ENCODE assay signal across 8 cellular contexts in the genomic region with DNA sequence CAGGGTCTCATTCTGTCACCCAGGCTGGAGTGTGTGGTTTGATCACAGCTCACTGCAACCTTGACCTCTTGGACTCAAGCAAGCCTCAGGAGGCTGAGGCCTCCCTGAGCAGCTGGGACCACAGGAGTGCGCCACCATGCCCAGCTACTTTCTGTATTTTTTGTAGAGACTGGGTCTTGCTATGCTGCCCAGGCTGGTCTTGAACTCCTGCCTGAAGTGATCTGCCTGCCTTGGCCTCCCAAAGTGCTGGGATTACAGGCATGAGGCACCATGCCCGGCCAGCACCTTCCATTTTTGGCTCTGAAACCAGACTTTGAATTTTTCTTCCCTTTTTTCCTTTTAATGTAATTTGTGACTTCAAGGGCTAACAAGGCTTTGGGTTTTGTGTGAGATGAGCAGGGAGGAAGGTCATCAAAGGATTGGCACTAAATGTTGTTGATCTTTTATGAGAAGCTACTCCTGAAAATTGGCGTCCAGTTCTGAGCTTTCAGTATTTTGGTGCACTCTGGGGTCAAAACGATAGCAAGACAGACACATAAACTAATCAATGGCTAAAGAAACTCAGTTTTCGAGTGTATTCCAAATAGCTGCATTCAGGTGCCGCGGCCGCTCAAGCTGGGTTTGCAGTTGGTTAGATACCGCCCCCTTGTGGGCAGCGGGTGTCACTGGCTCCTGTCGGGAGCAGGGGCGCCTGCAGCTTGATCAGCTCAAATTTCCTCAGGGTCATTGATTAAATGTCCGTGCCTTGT. TPM values are rescaled to one million over a fixed set of nuclear protein-coding genes. Genes with fewer than 3 reads are reported as not detected.
DNase-seq lines count a peak whose midpoint lies in the region; ATAC-seq and TF ChIP-seq lines count a peak whose summit lies in the region.

No MANE protein-coding gene starts in this region.

- H3K4me1 ChIP-seq in CD4-positive, alpha-beta memory T cell (ENCODE audit: insufficient read depth, low read length): no peaks in the 10 kb centered on the region
- peaks cover 0 to 8% (median 0%) of the 10 kb centered on the region in 3 donors for H3K4me1 ChIP-seq in esophagus squamous epithelium

- H3K4me3 ChIP-seq in CD4-positive, alpha-beta memory T cell (ENCODE audit: low read length in 2 of 2): no peak overlapping the region
- no peak overlapping the region for H3K4me3 ChIP-seq in esophagus squamous epithelium

- WGBS in esophagus squamous epithelium, 2 donors: 8 to 9% methylated on average over 12 to 13 of the region's 13 CpGs

- no peaks in the 10 kb centered on the region for H3K9me3 Mint-ChIP-seq in CD4-positive, alpha-beta memory T cell
- no peaks in the 10 kb centered on the region for H3K9me3 Mint-ChIP-seq in natural killer cell treated with Interleukin-12 subunit alpha and Interleukin-12 subunit beta and Interleukin-15 and Interleukin-18, amount 100 ng/mL, for 72 hours
- H3K9me3 Mint-ChIP-seq in stimulated activated naive B cell treated with anti-CD40 and anti-IgM and Interleukin-4, amounts not matched to agents 10 μg/mL and 1 μg/mL and 100 μg/mL, for 72 hours: no peaks in the 10 kb centered on the region

- no peaks in the 10 kb centered on the region for H3K36me3 Mint-ChIP-seq in CD4-positive, alpha-beta memory T cell
- H3K36me3 Mint-ChIP-seq in natural killer cell treated with Interleukin-12 subunit alpha and Interleukin-12 subunit beta and Interleukin-15 and Interleukin-18, amount 100 ng/mL, for 72 hours: no peaks in the 10 kb centered on the region
- no peaks in the 10 kb centered on the region for H3K36me3 Mint-ChIP-seq in stimulated activated naive B cell treated with anti-CD40 and anti-IgM and Interleukin-4, amounts not matched to agents 10 μg/mL and 1 μg/mL and 100 μg/mL, for 72 hours

- intact Hi-C loops in CD4-positive, alpha-beta memory T cell (cut with micrococcal nuclease): loop anchor here (1.0 kb wide), 4 partner anchors 136 to 384 kb away; no protein-coding TSS in a partner anchor
- intact Hi-C loops in esophagus squamous epithelium (cut with DNase I): loop anchor here (5.0 to 10.0 kb wide), 2 partner anchors 82 to 135 kb away; no protein-coding TSS in a partner anchor

- TF ChIP-seq POLR2A in esophagus squamous epithelium (IDR thresholded peaks at IDR 0.05): no peak

- H3K4me3 Mint-ChIP-seq in CD4-positive, alpha-beta memory T cell: peak overlapping the region in 5 of 8 donors; percentile 27 to 60 (median 36)
- H3K4me3 Mint-ChIP-seq in natural killer cell treated with Interleukin-12 subunit alpha and Interleukin-12 subunit beta and Interleukin-15 and Interleukin-18, amount 100 ng/mL, for 72 hours: no peak overlapping the region
- H3K4me3 Mint-ChIP-seq in stimulated activated naive B cell treated with anti-CD40 and anti-IgM and Interleukin-4, amounts not matched to agents 10 μg/mL and 1 μg/mL and 100 μg/mL, for 72 hours: no peak overlapping the region

- no peak overlapping the region for H3K27ac ChIP-seq in CD4-positive, alpha-beta memory T cell (ENCODE audit: low read depth, low read length)
- no peak overlapping the region for H3K27ac ChIP-seq in esophagus squamous epithelium

- H3K27me3 Mint-ChIP-seq in CD4-positive, alpha-beta memory T cell: peaks cover 13 to 16% of the 10 kb centered on the region in 2 donors
- H3K27me3 Mint-ChIP-seq in natural killer cell treated with Interleukin-12 subunit alpha and Interleukin-12 subunit beta and Interleukin-15 and Interleukin-18, amount 100 ng/mL, for 72 hours: peaks cover 24 to 31% of the 10 kb centered on the region in 2 donors
- H3K27me3 Mint-ChIP-seq in stimulated activated naive B cell treated with anti-CD40 and anti-IgM and Interleukin-4, amounts not matched to agents 10 μg/mL and 1 μg/mL and 100 μg/mL, for 72 hours: peaks cover 5 to 11% of the 10 kb centered on the region in 2 donors

- DNase-seq in CD4-positive, alpha-beta memory T cell: peak; percentile 70 to 78 (median 77)
- DNase-seq in HT1080 (ENCODE audit: low read depth) (peak; percentile 71), OCI-M1 (lab: John Stamatoyannopoulos, UW) (peak; percentile 86), activated T-cell treated with anti-CD3 and anti-CD28 coated beads for 48 hours (ENCODE audit: low read depth) (peak; percentile 73), esophagus squamous epithelium (lab: John Stamatoyannopoulos, UW) (no peak)
- DNase-seq in natural killer cell treated with Interleukin-12 subunit alpha and Interleukin-12 subunit beta and Interleukin-15 and Interleukin-18, amount 100 ng/mL, for 72 hours (ENCODE audit: low spot score): peak; percentile 79
- DNase-seq in stimulated activated naive B cell treated with anti-CD40 and anti-IgM and Interleukin-4, amounts not matched to agents 10 μg/mL and 1 μg/mL and 100 μg/mL, for 72 hours: peak; percentile 52

- no peaks in the 10 kb centered on the region for H3K9me3 ChIP-seq in CD4-positive, alpha-beta memory T cell (ENCODE audit: control insufficient read depth in 1 of 2, low read length in 2 of 2)
- no peaks in the 10 kb centered on the region for H3K9me3 ChIP-seq in esophagus squamous epithelium

- POLR2A ChIA-PET in CD4-positive, alpha-beta memory T cell (lab: Charles Lee; ENCODE audit: partially characterized antibody): interaction anchor here (0.7 to 1.8 kb wide), 7 partner anchors 26 to 193 kb away, joined by 3 to 5 read pairs (median 3); a partner anchor contains a TSS

- no peaks in the 10 kb centered on the region for H3K27me3 ChIP-seq in CD4-positive, alpha-beta memory T cell (ENCODE audit: insufficient read depth, low read length)
- peaks cover 0 to 3% (median 0%) of the 10 kb centered on the region in 4 donors for H3K27me3 ChIP-seq in esophagus squamous epithelium

- peaks cover 3 to 7% (median 4%) of the 10 kb centered on the region in 4 donors for H3K4me1 Mint-ChIP-seq in CD4-positive, alpha-beta memory T cell
- peaks cover 6 to 7% of the 10 kb centered on the region in 2 donors for H3K4me1 Mint-ChIP-seq in natural killer cell treated with Interleukin-12 subunit alpha and Interleukin-12 subunit beta and Interleukin-15 and Interleukin-18, amount 100 ng/mL, for 72 hours (ENCODE audit: low read depth in 2 of 2)
- H3K4me1 Mint-ChIP-seq in stimulated activated naive B cell treated with anti-CD40 and anti-IgM and Interleukin-4, amounts not matched to agents 10 μg/mL and 1 μg/mL and 100 μg/mL, for 72 hours: peaks cover 2 to 8% of the 10 kb centered on the region in 2 donors

- CTCF ChIA-PET in CD4-positive, alpha-beta memory T cell (lab: Charles Lee; ENCODE audit: partially characterized antibody): interaction anchor here (0.7 to 5.2 kb wide), 49 partner anchors 9 to 383 kb away, joined by 3 to 253 read pairs (median 5); a partner anchor contains a TSS

- ATAC-seq in GM19455 (IDR thresholded peaks at IDR 0.05; ENCODE audit: unreplicated experiment): peak; percentile 86
- peak; percentile 83 to 84 for ATAC-seq in natural killer cell treated with Interleukin-12 subunit alpha and Interleukin-12 subunit beta and Interleukin-15 and Interleukin-18, amount 100 ng/mL, for 72 hours
- ATAC-seq in stimulated activated naive B cell treated with anti-CD40 and anti-IgM and Interleukin-4, amounts not matched to agents 10 μg/mL and 1 μg/mL and 100 μg/mL, for 72 hours (replicated peaks): peak; percentile 86 to 87

- no peak overlapping the region for H3K27ac Mint-ChIP-seq in CD4-positive, alpha-beta memory T cell
- no peak overlapping the region for H3K27ac Mint-ChIP-seq in natural killer cell treated with Interleukin-12 subunit alpha and Interleukin-12 subunit beta and Interleukin-15 and Interleukin-18, amount 100 ng/mL, for 72 hours
- H3K27ac Mint-ChIP-seq in stimulated activated naive B cell treated with anti-CD40 and anti-IgM and Interleukin-4, amounts not matched to agents 10 μg/mL and 1 μg/mL and 100 μg/mL, for 72 hours: no peak overlapping the region

- TF ChIP-seq CTCF in esophagus squamous epithelium (IDR thresholded peaks at IDR 0.05): peak; percentile 91 to 98 (median 94)

- no peaks in the 10 kb centered on the region for H3K36me3 ChIP-seq in CD4-positive, alpha-beta memory T cell (ENCODE audit: insufficient read depth, low read length)
- H3K36me3 ChIP-seq in esophagus squamous epithelium: no peaks in the 10 kb centered on the region

RNA-seq across cellular contexts. Expression of a gene that starts 51.9 kb away (rescaled TPM):
- total RNA-seq in CD4-positive, alpha-beta memory T cell: under 1 TPM; 0.50 to 0.55 TPM
- under 1 TPM; 0.41 to 0.97 TPM for polyA plus RNA-seq in CD4-positive, alpha-beta memory T cell
- 16.6 and 17.7 TPM in 2 replicates for total RNA-seq in HT1080 (2014; rRNA removed; shearing (Covaris generic))
- 52.8 and 53.8 TPM in 2 replicates for polyA plus RNA-seq in HT1080 (2015; cell fraction: cytosol; rRNA removed)
- polyA plus RNA-seq in HT1080 (2015; cell fraction: nucleus; rRNA removed): 42.1 and 45.2 TPM in 2 replicates
- total RNA-seq in esophagus squamous epithelium: 10 to 100 TPM in 2 of 4 donors, 1 to 10 TPM in 2; 4.8 to 47.9 (median 15.2) TPM
- total RNA-seq in natural killer cell treated with Interleukin-12 subunit alpha and Interleukin-12 subunit beta and Interleukin-15 and Interleukin-18, amount 100 ng/mL, for 72 hours: not detected

Comparison
In these comparisons a context has a peak if more than half of its experiments do, and no peak if none do; other contexts are left out.
1. H3K4me3 Mint-ChIP-seq: peak in CD4-positive, alpha-beta memory T cell (5 of 8); none in natural killer cell treated with Interleukin-12 subunit alpha and Interleukin-12 subunit beta and Interleukin-15 and Interleukin-18, amount 100 ng/mL, for 72 hours (single experiment) and stimulated activated naive B cell treated with anti-CD40 and anti-IgM and Interleukin-4, amounts not matched to agents 10 μg/mL and 1 μg/mL and 100 μg/mL, for 72 hours (0 of 2).
2. Peak in every context shown above with its lines, with median percentiles within 50 percentile points of each other: ATAC-seq.